11 cellular contexts compared by ENCODE assay signal in genomic region chr19:11379857-11380350, GRCh38. TPM values are rescaled to one million over a fixed set of nuclear protein-coding genes. Genes with fewer than 3 reads are reported as not detected.
A peak's percentile ranks its signal among the peaks of the same experiment; 100 is the strongest.
DNase-seq lines count a peak whose midpoint lies in the region; ATAC-seq, FAIRE-seq and TF ChIP-seq lines count a peak whose summit lies in the region.
"Had no signal": no experiment of that assay in that cellular context is flagged by ENCODE, and none has a peak within 500 bp of the region (broad histone marks: within the 10 kb centered on the region; RNA-seq: fewer than 3 reads in every experiment).

No MANE protein-coding gene starts in this region.

- peak overlapping the region; percentile 87 for H3K4me3 Mint-ChIP-seq in activated CD4-positive, alpha-beta T cell treated with anti-CD3 and anti-CD28 coated beads, Interleukin-2, amount 10 ng/mL, durations not matched to agents 24 days and 14 days

- no peaks in the 10 kb centered on the region for H4K20me1 ChIP-seq in endothelial cell of umbilical vein (replicated peaks; ENCODE audit: control insufficient read depth, extremely low read depth, insufficient read depth, low read length)

- POLR2A ChIA-PET in Panc1 (lab: Charles Lee), result no interaction called here
- POLR2A ChIA-PET in endothelial cell of umbilical vein (lab: Charles Lee), result no interaction called here

- TF ChIP-seq POLR2A in endothelial cell of umbilical vein (IDR thresholded peaks at IDR 0.05; ENCODE audit: low read depth, low read length), result no peak
- TF ChIP-seq POLR2A in stomach (IDR thresholded peaks at IDR 0.05), result no peak

- H3K36me3 Mint-ChIP-seq in activated CD4-positive, alpha-beta T cell treated with anti-CD3 and anti-CD28 coated beads, Interleukin-2, amount 10 ng/mL, durations not matched to agents 24 days and 14 days (ENCODE audit: low read depth), result peaks cover 14% of the 10 kb centered on the region

- H3K27ac Mint-ChIP-seq in activated CD4-positive, alpha-beta T cell treated with anti-CD3 and anti-CD28 coated beads, Interleukin-2, amount 10 ng/mL, durations not matched to agents 24 days and 14 days, result peak overlapping the region; percentile 99

- DNase-seq in activated CD4-positive, alpha-beta T cell treated with anti-CD3 and anti-CD28 coated beads, Interleukin-2, amount 10 ng/mL, durations not matched to agents 24 days and 14 days, result no peak
- no peak for DNase-seq in activated CD4-positive, alpha-beta T cell treated with anti-CD3 and anti-CD28 coated beads for 48 hours
- no peak for DNase-seq in Panc1 (ENCODE audit: low read depth, low spot score)
- DNase-seq in endothelial cell of umbilical vein (ENCODE audit: low read depth, low spot score), result no peak
- no peak for DNase-seq in stomach
- no peak for DNase-seq in AG20443 (ENCODE audit: low spot score)
- DNase-seq: NCI-H146 had no signal

- peak overlapping the region; percentile 68 for H3K4me2 ChIP-seq in endothelial cell of umbilical vein (ENCODE audit: insufficient read depth, low read length)

- no peak overlapping the region for H2AFZ ChIP-seq in endothelial cell of umbilical vein (ENCODE audit: low read depth, low read length)

- peaks cover 11% of the 10 kb centered on the region for H3K27me3 Mint-ChIP-seq in activated CD4-positive, alpha-beta T cell treated with anti-CD3 and anti-CD28 coated beads, Interleukin-2, amount 10 ng/mL, durations not matched to agents 24 days and 14 days

- no peaks in the 10 kb centered on the region for H3K9me3 Mint-ChIP-seq in activated CD4-positive, alpha-beta T cell treated with anti-CD3 and anti-CD28 coated beads, Interleukin-2, amount 10 ng/mL, durations not matched to agents 24 days and 14 days

- dilution Hi-C loops in endothelial cell of umbilical vein (cut with MboI; ENCODE audit: extremely low pct_ligation_motif_present, low sequenced_read_pairs), result no loop called here

- H3K9me1 ChIP-seq in endothelial cell of umbilical vein (replicated peaks; ENCODE audit: control insufficient read depth, extremely low read depth, insufficient read depth, low read length), result no peaks in the 10 kb centered on the region

- H3K4me1 ChIP-seq in Panc1 (ENCODE audit: control insufficient read depth, insufficient read depth, low read length) (peaks cover 33% of the 10 kb centered on the region), endothelial cell of umbilical vein (ENCODE audit: control insufficient read depth, extremely low read depth, insufficient read depth, low read length) (peaks cover 53% of the 10 kb centered on the region), stomach (peaks cover 55 to 89% (median 81%) of the 10 kb centered on the region in 4 donors)

- peaks cover 45% of the 10 kb centered on the region for H3K4me1 Mint-ChIP-seq in activated CD4-positive, alpha-beta T cell treated with anti-CD3 and anti-CD28 coated beads, Interleukin-2, amount 10 ng/mL, durations not matched to agents 24 days and 14 days

- H3K4me3 ChIP-seq in Panc1 (ENCODE audit: low read depth in 2 of 2, low read length in 2 of 2) (peak overlapping the region; percentile 62 to 75), endothelial cell of umbilical vein (replicated peaks in 1 of 3; ENCODE audit: insufficient read depth in 1 of 3, low read depth in 1 of 3, low read length in 3 of 3) (no peak overlapping the region), stomach (peak overlapping the region in 3 of 4 donors; percentile 50 to 67 (median 57))

- ATAC-seq in Panc1 (no peak), HG03565 (IDR thresholded peaks at IDR 0.05; ENCODE audit: unreplicated experiment) (no peak), GM21717 (IDR thresholded peaks at IDR 0.05; ENCODE audit: unreplicated experiment) (no peak)

- intact Hi-C loops in activated CD4-positive, alpha-beta T cell treated with anti-CD3 and anti-CD28 coated beads, Interleukin-2, amount 10 ng/mL, durations not matched to agents 24 days and 14 days (cut with micrococcal nuclease), result loop anchor here (5.0 kb wide), 2 partner anchors 88 to 283 kb away; no protein-coding TSS in a partner anchor
- intact Hi-C loops in Panc1 (cut with micrococcal nuclease; ENCODE audit: unreplicated experiment), result loop anchor here (2.0 kb wide), 1 partner anchor 67 kb away; no protein-coding TSS in a partner anchor
- intact Hi-C loops in endothelial cell of umbilical vein (cut with micrococcal nuclease), result loop anchor here (5.0 kb wide), 1 partner anchor 42 kb away; no protein-coding TSS in a partner anchor
- intact Hi-C loops in stomach (cut with DNase I; ENCODE audit: low total_unique reads), result loop anchor here (5.0 kb wide), 1 partner anchor 52 kb away; no protein-coding TSS in a partner anchor

- 93 to 97% (median 93%) methylated on average over 5 to 7 of the region's 7 CpGs for WGBS in stomach, 5 donors

- TF ChIP-seq CTCF in Panc1 (IDR thresholded peaks at IDR 0.05) (no peak), endothelial cell of umbilical vein (IDR thresholded peaks at IDR 0.05; ENCODE audit: extremely low read depth in 1 of 2, insufficient read depth in 1 of 2, low read depth in 1 of 2, low read length in 2 of 2) (no peak), stomach (IDR thresholded peaks at IDR 0.05) (no peak)

- no peak for FAIRE-seq in endothelial cell of umbilical vein (lab: Jason Lieb, UNC)
- FAIRE-seq: GM18507 had no signal

- H3K27me3 ChIP-seq in Panc1 (ENCODE audit: control insufficient read depth, insufficient read depth, low read length), result no peaks in the 10 kb centered on the region
- no peaks in the 10 kb centered on the region for H3K27me3 ChIP-seq in endothelial cell of umbilical vein (ENCODE audit: control insufficient read depth in 2 of 2, insufficient read depth in 2 of 2, low read length in 2 of 2)
- H3K27me3 ChIP-seq in stomach, result peaks cover 0 to 26% (median 0%) of the 10 kb centered on the region in 3 donors

- H3K9me3 ChIP-seq in Panc1 (ENCODE audit: control insufficient read depth, insufficient read depth, low read depth, low read length) (no peaks in the 10 kb centered on the region), endothelial cell of umbilical vein (replicated peaks; ENCODE audit: control insufficient read depth, insufficient read depth, low read length) (no peaks in the 10 kb centered on the region), stomach (no peaks in the 10 kb centered on the region)
- H3K9me3 ChIP-seq: gastrocnemius medialis had no signal

- peaks cover 6% of the 10 kb centered on the region for H3K79me2 ChIP-seq in endothelial cell of umbilical vein (ENCODE audit: control insufficient read depth, insufficient read depth, low read length)

- peak overlapping the region; percentile 91 for H3K27ac ChIP-seq in Panc1 (ENCODE audit: low read length)
- no peak overlapping the region for H3K27ac ChIP-seq in endothelial cell of umbilical vein (ENCODE audit: insufficient read depth, low read depth, low read length)
- H3K27ac ChIP-seq in stomach, result peak overlapping the region in 4 of 5 donors; percentile 81 to 99 (median 92)

- no peaks in the 10 kb centered on the region; the same call in 1 of the 2 replicates for H3K36me3 ChIP-seq in Panc1 (ENCODE audit: control insufficient read depth, insufficient read depth, low read length)
- H3K36me3 ChIP-seq in endothelial cell of umbilical vein (ENCODE audit: control insufficient read depth in 2 of 2, extremely low read depth in 1 of 2, insufficient read depth in 2 of 2, low read length in 2 of 2), result no peaks in the 10 kb centered on the region
- H3K36me3 ChIP-seq in stomach, result peaks cover 0 to 7% (median 0%) of the 10 kb centered on the region in 4 donors
- H3K36me3 ChIP-seq: gastrocnemius medialis had no signal

- TSS peak; percentile 90 for BruUV-seq in Panc1 (replicated peaks; lab: Mats Ljungman, UMichigan)
- no TSS peak for BruUV-seq in endothelial cell of umbilical vein (replicated peaks; lab: Mats Ljungman, UMichigan)

- no peak overlapping the region for H3K9ac ChIP-seq in endothelial cell of umbilical vein (replicated peaks; ENCODE audit: extremely low read depth, insufficient read depth, low read length)

- TF ChIP-seq EP300 in stomach (IDR thresholded peaks at IDR 0.05), result no peak

- CTCF ChIA-PET in Panc1 (lab: Charles Lee) (interaction anchor here (0.6 kb wide), 1 partner anchor 36 kb away, joined by 4 read pairs; no protein-coding TSS in a partner anchor), endothelial cell of umbilical vein (lab: Charles Lee) (interaction anchor here (2.7 to 5.5 kb wide), 3 partner anchors 26 to 86 kb away, joined by 14 to 55 read pairs (median 16); partner anchors contain the start of genes ODAD3 and PRKCSH)

- in situ Hi-C loops in Panc1 (cut with HindIII; ENCODE audit: low pct_unique_long_range_greater_than_20kb, low sequenced_read_pairs), result no loop called here

RNA-seq across cellular contexts. Expression of gene EPOR, which starts 4.2 kb away (rescaled TPM):
- 7.2 and 7.7 TPM in 2 replicates for total RNA-seq in activated CD4-positive, alpha-beta T cell treated with anti-CD3 and anti-CD28 coated beads, Interleukin-2, amount 10 ng/mL, durations not matched to agents 24 days and 14 days
- total RNA-seq in Panc1 (2021; ENCODE audit: unreplicated experiment) (16.4 TPM), endothelial cell of umbilical vein (11.4 and 12.6 TPM in 2 replicates), stomach (10 to 100 TPM in 4 of 5 donors, 1 to 10 TPM in 1; 4.8 to 19.9 (median 14.6) TPM)
- polyA plus RNA-seq in Panc1 (2012; ENCODE audit: insufficient read length), result 24.2 TPM
- polyA plus RNA-seq in endothelial cell of umbilical vein (17.3 and 23.5 TPM in 2 replicates), stomach (1 to 10 TPM; 3.7 to 8.9 (median 5.0) TPM)
- 9.6 and 12.8 TPM in 2 replicates for polyA plus RNA-seq in endothelial cell of umbilical vein (2011; cell fraction: cytosol; rRNA removed)
- polyA plus RNA-seq in endothelial cell of umbilical vein (2011; cell fraction: nucleus; rRNA removed), result 12.7 and 14.8 TPM in 2 replicates
- polyA plus RNA-seq in endothelial cell of umbilical vein (2012), result 7.1 and 7.4 TPM in 2 replicates
- 8.6 and 9.9 TPM in 2 replicates for polyA minus RNA-seq in endothelial cell of umbilical vein
- 10.3 TPM for polyA minus RNA-seq in endothelial cell of umbilical vein (2011; cell fraction: cytosol; rRNA and poly(A)+ RNA removed)
- 2.7 and 4.0 TPM in 2 replicates for polyA minus RNA-seq in endothelial cell of umbilical vein (2011; cell fraction: nucleus; rRNA and poly(A)+ RNA removed)

RNA-seq across cellular contexts. Expression of gene SWSAP1, which starts 5.4 kb away (rescaled TPM):
- total RNA-seq in activated CD4-positive, alpha-beta T cell treated with anti-CD3 and anti-CD28 coated beads, Interleukin-2, amount 10 ng/mL, durations not matched to agents 24 days and 14 days, result 2.3 and 2.6 TPM in 2 replicates
- total RNA-seq in Panc1 (2021; ENCODE audit: unreplicated experiment) (3.1 TPM), endothelial cell of umbilical vein (2.7 and 3.7 TPM in 2 replicates), stomach (under 1 TPM in 2 of 5 donors, not detected in 3; 0.37 to 0.45 TPM)
- polyA plus RNA-seq in Panc1 (2012; ENCODE audit: insufficient read length), result 3.5 TPM
- polyA plus RNA-seq in endothelial cell of umbilical vein (4.4 and 4.8 TPM in 2 replicates), stomach (1 to 10 TPM; 3.2 to 4.1 (median 3.4) TPM)
- 2.2 and 3.3 TPM in 2 replicates for polyA plus RNA-seq in endothelial cell of umbilical vein (2011; cell fraction: cytosol; rRNA removed)
- polyA plus RNA-seq in endothelial cell of umbilical vein (2011; cell fraction: nucleus; rRNA removed), result 1.5 and 1.7 TPM in 2 replicates
- polyA plus RNA-seq in endothelial cell of umbilical vein (2012), result 2.3 and 2.8 TPM in 2 replicates
- 0.49 and 1.6 TPM in 2 replicates for polyA minus RNA-seq in endothelial cell of umbilical vein
- polyA minus RNA-seq in endothelial cell of umbilical vein (2011; cell fraction: cytosol; rRNA and poly(A)+ RNA removed), result 0.92 TPM
- polyA minus RNA-seq in endothelial cell of umbilical vein (2011; cell fraction: nucleus; rRNA and poly(A)+ RNA removed), result 0.72 and 1.5 TPM in 2 replicates

RNA-seq across cellular contexts. Expression of gene PLPPR2, which starts 24.7 kb away (rescaled TPM):
- total RNA-seq in activated CD4-positive, alpha-beta T cell treated with anti-CD3 and anti-CD28 coated beads, Interleukin-2, amount 10 ng/mL, durations not matched to agents 24 days and 14 days, result 2.3 TPM in 2 replicates
- total RNA-seq in Panc1 (2021; ENCODE audit: unreplicated experiment) (43.3 TPM), endothelial cell of umbilical vein (22.8 and 23.7 TPM in 2 replicates), stomach (100 to 1,000 TPM in 1 of 5 donors, 10 to 100 TPM in 1, 1 to 10 TPM in 3; 6.1 to 364 (median 9.9) TPM)
- polyA plus RNA-seq in Panc1 (2012; ENCODE audit: insufficient read length), result 85.0 TPM
- polyA plus RNA-seq in endothelial cell of umbilical vein (28.7 and 34.5 TPM in 2 replicates), stomach (10 to 100 TPM in 1 of 3 donors, 1 to 10 TPM in 2; 6.4 to 15.2 (median 9.8) TPM)
- polyA plus RNA-seq in endothelial cell of umbilical vein (2011; cell fraction: cytosol; rRNA removed), result 14.0 and 19.1 TPM in 2 replicates
- 36.5 and 47.7 TPM in 2 replicates for polyA plus RNA-seq in endothelial cell of umbilical vein (2011; cell fraction: nucleus; rRNA removed)
- 24.8 and 32.4 TPM in 2 replicates for polyA plus RNA-seq in endothelial cell of umbilical vein (2012)
- polyA minus RNA-seq in endothelial cell of umbilical vein, result 10.7 and 14.5 TPM in 2 replicates
- polyA minus RNA-seq in endothelial cell of umbilical vein (2011; cell fraction: cytosol; rRNA and poly(A)+ RNA removed), result 6.2 TPM
- polyA minus RNA-seq in endothelial cell of umbilical vein (2011; cell fraction: nucleus; rRNA and poly(A)+ RNA removed), result 5.4 and 14.8 TPM in 2 replicates

RNA-seq across cellular contexts. Expression of gene CCDC159, which starts 33.6 kb away (rescaled TPM):
- total RNA-seq in activated CD4-positive, alpha-beta T cell treated with anti-CD3 and anti-CD28 coated beads, Interleukin-2, amount 10 ng/mL, durations not matched to agents 24 days and 14 days, result 11.7 and 14.8 TPM in 2 replicates
- 46.6 TPM for total RNA-seq in Panc1 (2021; ENCODE audit: unreplicated experiment)
- polyA plus RNA-seq in Panc1 (2012; ENCODE audit: insufficient read length), result 53.4 TPM
- total RNA-seq in endothelial cell of umbilical vein, result 30.3 and 31.6 TPM in 2 replicates
- 28.2 and 30.0 TPM in 2 replicates for polyA plus RNA-seq in endothelial cell of umbilical vein
- 20.0 and 24.7 TPM in 2 replicates for polyA plus RNA-seq in endothelial cell of umbilical vein (2011; cell fraction: cytosol; rRNA removed)
- 181 and 184 TPM in 2 replicates for polyA plus RNA-seq in endothelial cell of umbilical vein (2011; cell fraction: nucleus; rRNA removed)
- polyA plus RNA-seq in endothelial cell of umbilical vein (2012), result 24.1 and 35.7 TPM in 2 replicates
- 12.7 and 27.0 TPM in 2 replicates for polyA minus RNA-seq in endothelial cell of umbilical vein
- 2.5 TPM for polyA minus RNA-seq in endothelial cell of umbilical vein (2011; cell fraction: cytosol; rRNA and poly(A)+ RNA removed)
- 21.9 and 31.9 TPM in 2 replicates for polyA minus RNA-seq in endothelial cell of umbilical vein (2011; cell fraction: nucleus; rRNA and poly(A)+ RNA removed)
- 10 to 100 TPM in 4 of 5 donors, 1 to 10 TPM in 1; 2.9 to 91.2 (median 20.3) TPM for total RNA-seq in stomach
- polyA plus RNA-seq in stomach, result 10 to 100 TPM; 40.5 to 96.3 (median 70.0) TPM

RNA-seq across cellular contexts. Expression of gene TMEM205, which starts 33.8 kb away (rescaled TPM):
- total RNA-seq in activated CD4-positive, alpha-beta T cell treated with anti-CD3 and anti-CD28 coated beads, Interleukin-2, amount 10 ng/mL, durations not matched to agents 24 days and 14 days, result 29.9 and 34.2 TPM in 2 replicates
- total RNA-seq in Panc1 (2021; ENCODE audit: unreplicated experiment) (133 TPM), endothelial cell of umbilical vein (57.3 and 58.9 TPM in 2 replicates), stomach (100 to 1,000 TPM in 2 of 5 donors, 10 to 100 TPM in 2, 1 to 10 TPM in 1; 5.8 to 117 (median 69.3) TPM)
- 277 TPM for polyA plus RNA-seq in Panc1 (2012; ENCODE audit: insufficient read length)
- polyA plus RNA-seq in endothelial cell of umbilical vein (345 and 364 TPM in 2 replicates), stomach (100 to 1,000 TPM in 1 of 3 donors, 10 to 100 TPM in 2; 58.2 to 169 (median 61.7) TPM)
- 252 and 288 TPM in 2 replicates for polyA plus RNA-seq in endothelial cell of umbilical vein (2011; cell fraction: cytosol; rRNA removed)
- 148 and 156 TPM in 2 replicates for polyA plus RNA-seq in endothelial cell of umbilical vein (2011; cell fraction: nucleus; rRNA removed)
- 85.8 and 87.3 TPM in 2 replicates for polyA plus RNA-seq in endothelial cell of umbilical vein (2012)
- 99.9 and 106 TPM in 2 replicates for polyA minus RNA-seq in endothelial cell of umbilical vein
- 20.3 TPM for polyA minus RNA-seq in endothelial cell of umbilical vein (2011; cell fraction: cytosol; rRNA and poly(A)+ RNA removed)
- polyA minus RNA-seq in endothelial cell of umbilical vein (2011; cell fraction: nucleus; rRNA and poly(A)+ RNA removed), result 14.5 and 17.6 TPM in 2 replicates

Comparison
In these comparisons a context has a peak if more than half of its experiments do, and no peak if none do; other contexts are left out.
1. H3K4me3 ChIP-seq: peak in Panc1 (2 of 2) and stomach (3 of 4); none in endothelial cell of umbilical vein (0 of 3).